19 cellular contexts compared by ENCODE assay signal in genomic region chr2:149070681-149071355, GRCh38. TPM values are rescaled to one million over a fixed set of nuclear protein-coding genes. Genes with fewer than 3 reads are reported as not detected.
DNase-seq lines count a peak whose midpoint lies in the region; ATAC-seq and TF ChIP-seq lines count a peak whose summit lies in the region.
"Had no signal": no experiment of that assay in that cellular context is flagged by ENCODE, and none has a peak within 500 bp of the region (broad histone marks: within the 10 kb centered on the region; RNA-seq: fewer than 3 reads in every experiment).

No MANE protein-coding gene starts in this region.

- H3K27me3 Mint-ChIP-seq in mesothelial cell of epicardium (ENCODE audit: low read depth), result no peaks in the 10 kb centered on the region

- H3K27ac ChIP-seq in left ventricle myocardium inferior (replicated peaks), result no peak overlapping the region
- H3K27ac ChIP-seq: thoracic aorta had no signal

- ATAC-seq in HG02970 (IDR thresholded peaks at IDR 0.05; ENCODE audit: low FRiP score, unreplicated experiment) (no peak), HG03025 (IDR thresholded peaks at IDR 0.05; ENCODE audit: low FRiP score, unreplicated experiment) (no peak), HG02623 (IDR thresholded peaks at IDR 0.05; ENCODE audit: unreplicated experiment) (no peak)
- ATAC-seq: activated CD8-positive, alpha-beta T cell treated with anti-CD3 and anti-CD28 coated beads, Interleukin-2, amount 10 ng/mL, durations not matched to agents 7 days and 5 days; T-cell had no signal

- H3K36me3 Mint-ChIP-seq in mesothelial cell of epicardium, result no peaks in the 10 kb centered on the region
- H3K36me3 Mint-ChIP-seq: activated naive CD8-positive, alpha-beta T cell; T-cell had no signal

- no peak overlapping the region for H3K4me3 ChIP-seq in left ventricle myocardium inferior
- H3K4me3 ChIP-seq: thoracic aorta had no signal

- no peak overlapping the region for H3K4me3 Mint-ChIP-seq in mesothelial cell of epicardium
- H3K4me3 Mint-ChIP-seq: activated CD8-positive, alpha-beta T cell treated with anti-CD3 and anti-CD28 coated beads, Interleukin-2, amount 10 ng/mL, durations not matched to agents 7 days and 5 days; activated naive CD8-positive, alpha-beta T cell; B cell; nephron progenitor cell; T-cell had no signal

- H3K27me3 ChIP-seq in left ventricle myocardium inferior (ENCODE audit: low read depth), result no peaks in the 10 kb centered on the region

- no peak for TF ChIP-seq CTCF in mesothelial cell of epicardium (IDR thresholded peaks at IDR 0.05; ENCODE audit: unreplicated experiment)
- no peak for TF ChIP-seq CTCF in left ventricle myocardium inferior (IDR thresholded peaks at IDR 0.05; ENCODE audit: borderline replicate concordance)

- H3K4me1 Mint-ChIP-seq in mesothelial cell of epicardium, result peaks cover 70% of the 10 kb centered on the region

- intact Hi-C loops in left ventricle myocardium inferior (cut with micrococcal nuclease), result no loop called here

- H3K27ac Mint-ChIP-seq in mesothelial cell of epicardium, result peak overlapping the region; percentile 92
- H3K27ac Mint-ChIP-seq: activated CD8-positive, alpha-beta T cell treated with anti-CD3 and anti-CD28 coated beads, Interleukin-2, amount 10 ng/mL, durations not matched to agents 7 days and 5 days; activated naive CD8-positive, alpha-beta T cell; B cell; nephron progenitor cell had no signal

- DNase-seq in G401 (ENCODE audit: low spot score) (peak; percentile 74), HuH-7 (ENCODE audit: low spot score) (peak; percentile 20), NCI-H748 treated with DMSO at 0.1 percent for 48 hours (lab: John Stamatoyannopoulos, UW) (peak; percentile 60), mesothelial cell of epicardium (ENCODE audit: low spot score in 2 of 2, unreplicated experiment in 2 of 2) (no peak), left ventricle myocardium inferior (no peak)
- DNase-seq: activated CD8-positive, alpha-beta T cell treated with anti-CD3 and anti-CD28 coated beads, Interleukin-2, amount 10 ng/mL, durations not matched to agents 7 days and 5 days; activated T-cell treated with anti-CD3 and anti-CD28 coated beads, Interleukin-2, amount 50 U/mL, for 48 hours; foreskin fibroblast; GDM1; midbrain; nephron progenitor cell; stimulated activated CD4-positive, alpha-beta T cell treated with anti-CD3 and anti-CD28 coated beads, Interleukin-12 subunit alpha, Interleukin-12 subunit beta, amount 100 ng/mL, for 4 hours; T-cell had no signal

- no peaks in the 10 kb centered on the region for H3K9me3 ChIP-seq in left ventricle myocardium inferior (replicated peaks)
- H3K9me3 ChIP-seq: thoracic aorta had no signal

- H3K36me3 ChIP-seq in left ventricle myocardium inferior, result no peaks in the 10 kb centered on the region
- H3K36me3 ChIP-seq: thoracic aorta had no signal

- H3K4me1 ChIP-seq in left ventricle myocardium inferior, result peaks cover 5% of the 10 kb centered on the region

- in situ Hi-C loops in G401 (cut with HindIII; ENCODE audit: low sequenced_read_pairs), result no loop called here

- H3K9me3 Mint-ChIP-seq in mesothelial cell of epicardium, result peaks cover 5% of the 10 kb centered on the region

RNA-seq across cellular contexts. Expression of gene LYPD6B, which starts 32.3 kb away (rescaled TPM):
- 21.3 and 28.7 TPM in 2 replicates for total RNA-seq in G401 (2014; rRNA removed; shearing (Covaris generic))
- total RNA-seq in mesothelial cell of epicardium (27.2 to 30.6 TPM (median 28.8 TPM) in 3 replicates), left ventricle myocardium inferior (not detected)
- total RNA-seq: activated CD8-positive, alpha-beta T cell treated with anti-CD3 and anti-CD28 coated beads, Interleukin-2, amount 10 ng/mL, durations not matched to agents 7 days and 5 days; T-cell; thoracic aorta had no signal

Comparison
In these comparisons a context has a peak if more than half of its experiments do, and no peak if none do; other contexts are left out.
1. DNase-seq: peak in G401 (single experiment), HuH-7 (single experiment) and NCI-H748 treated with DMSO at 0.1 percent for 48 hours (single experiment); none in mesothelial cell of epicardium (0 of 2) and left ventricle myocardium inferior (single experiment).
2. RNA of gene LYPD6B, which starts 32.3 kb away (total RNA-seq): 27.2 to 30.6 TPM in mesothelial cell of epicardium and 21.3 to 28.7 TPM in G401; not detected in left ventricle myocardium inferior (single experiment); every median in the first group is over 10 times any median in the second.